8 cellular contexts compared by ENCODE assay signal in the genomic region with DNA sequence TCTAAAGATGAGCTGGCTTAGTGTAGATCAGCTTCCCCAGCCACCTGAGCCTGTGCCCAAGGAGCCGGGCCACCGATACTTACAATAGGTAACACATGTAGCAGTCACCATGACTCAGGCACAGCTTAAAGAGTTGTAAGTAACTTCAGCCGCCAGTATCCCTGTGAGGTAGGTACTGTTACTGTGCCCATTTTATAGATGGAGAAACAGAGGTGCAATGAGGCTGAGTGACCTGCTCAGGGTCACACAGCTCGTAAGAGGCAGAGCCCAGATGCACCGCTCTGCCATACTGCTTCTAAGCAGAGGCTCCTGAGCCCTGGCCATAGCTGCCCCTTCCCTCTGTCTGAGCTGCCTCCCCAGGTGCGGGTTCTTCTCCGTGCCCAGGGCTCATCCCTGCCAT. TPM values are rescaled to one million over a fixed set of nuclear protein-coding genes. Genes with fewer than 3 reads are reported as not detected.
"Had no signal": no experiment of that assay in that cellular context is flagged by ENCODE, and none has a peak within 500 bp of the region (broad histone marks: within the 10 kb centered on the region; RNA-seq: fewer than 3 reads in every experiment).

No MANE protein-coding gene starts in this region.

- H3K9me3 ChIP-seq: HAP-1 had no signal

- H3K4me3 ChIP-seq: GM23338, HAP-1 had no signal

- H3K36me3 ChIP-seq: HAP-1 had no signal

- DNase-seq: HFFc6, IMR-90 had no signal

- H3K4me1 ChIP-seq: HAP-1 had no signal

- H3K9me3 Mint-ChIP-seq: GM23338, HFFc6 had no signal

- ATAC-seq: GM23338, HCT116 had no signal

- H3K4me2 ChIP-seq: GM23338 had no signal

- H3K4me3 Mint-ChIP-seq: GM23338, HFFc6 had no signal

- H3K27ac ChIP-seq: HL-60 had no signal

- H2AFZ ChIP-seq: GM23338 had no signal

- H3K27ac Mint-ChIP-seq: GM23338, HFFc6 had no signal

RNA-seq across cellular contexts. Expression of gene IQSEC3, which starts 58.5 kb away (rescaled TPM):
- total RNA-seq: H4, HFFc6, HT1080, IMR-90 had no signal
